In the genomic region with DNA sequence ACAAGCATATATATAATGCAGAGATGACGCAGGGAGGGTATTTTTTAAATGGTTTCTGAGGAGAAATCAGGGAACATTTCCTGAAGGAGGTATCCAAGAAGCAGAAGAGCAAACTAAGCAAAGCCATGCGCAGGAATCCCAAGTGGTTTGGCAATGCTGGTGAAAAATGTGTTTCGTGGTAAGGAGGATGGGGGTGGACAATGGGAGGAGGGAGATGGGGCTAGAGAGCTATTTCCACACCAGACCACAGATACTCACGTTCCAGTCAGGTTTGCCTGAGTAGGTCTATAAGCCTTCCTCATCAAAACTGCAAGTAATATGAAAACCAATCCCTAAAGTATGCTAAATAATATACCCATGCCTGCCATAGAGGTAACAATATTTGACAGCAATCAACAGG, we compare ENCODE assay signal across 10 cellular contexts.
DNase-seq lines count a peak whose midpoint lies in the region; ATAC-seq, FAIRE-seq and TF ChIP-seq lines count a peak whose summit lies in the region.
"Had no signal": no experiment of that assay in that cellular context is flagged by ENCODE, and none has a peak within 500 bp of the region (broad histone marks: within the 10 kb centered on the region; RNA-seq: fewer than 3 reads in every experiment).

No MANE protein-coding gene starts in this region.

- TF ChIP-seq EP300 in HepG2 (IDR thresholded peaks at IDR 0.05; ENCODE audit: low read depth in 2 of 2, low read length in 2 of 2) (no peak), HepG2 (CRISPR knock-in tag; IDR thresholded peaks at IDR 0.05; ENCODE audit: borderline replicate concordance) (no peak)

- H3K9me3 ChIP-seq in HepG2 (ENCODE audit: low read length) = no peaks in the 10 kb centered on the region
- no peaks in the 10 kb centered on the region for H3K9me3 ChIP-seq in right lobe of liver
- H3K9me3 ChIP-seq in vagina = no peaks in the 10 kb centered on the region

- 83% methylated on average over 4 of the region's 4 CpGs for whole genome bisulfite sequencing in HepG2 (ENCODE audit: low lambda C conversion rate)
- 54% methylated on average over 4 of the region's 4 CpGs for WGBS in right lobe of liver (ENCODE audit: insufficient coverage, low coverage, low lambda C conversion rate, missing lambda C conversion rate)

- H3K27ac ChIP-seq in HepG2 (ENCODE audit: extremely low read length, insufficient read depth, low read length) (no peak overlapping the region), right lobe of liver (no peak overlapping the region), vagina (peak overlapping the region; percentile 100)

- H3K4me3 ChIP-seq in HepG2 (replicated peaks in 1 of 3; ENCODE audit: insufficient read depth in 1 of 3, low read depth in 2 of 3, low read length in 3 of 3) (no peak overlapping the region), right lobe of liver (no peak overlapping the region), astrocyte of the cerebellum (ENCODE audit: low read depth, low read length) (no peak overlapping the region), vagina (peak overlapping the region; percentile 87 to 100)

- no peak for FAIRE-seq in HepG2 (lab: Jason Lieb, UNC)

- no peak for TF ChIP-seq RAD21 in HepG2 (CRISPR knock-in tag; IDR thresholded peaks at IDR 0.05)

- POLR2A ChIA-PET in HepG2 (lab: Yijun Ruan, JAX) = no interaction called here

- no peaks in the 10 kb centered on the region for H3K9me3 Mint-ChIP-seq in memory B cell

- TF ChIP-seq POLR2A in HepG2 (IDR thresholded peaks at IDR 0.05; ENCODE audit: insufficient read depth in 1 of 2, low read depth in 2 of 2, low read length in 2 of 2) (no peak), right lobe of liver (IDR thresholded peaks at IDR 0.05) (no peak), vagina (IDR thresholded peaks at IDR 0.05) (no peak)

- peaks cover 14% of the 10 kb centered on the region for H3K36me3 Mint-ChIP-seq in memory B cell

- no peak for ATAC-seq in HepG2
- ATAC-seq in right lobe of liver = no peak
- no peak for ATAC-seq in memory B cell (ENCODE audit: low read depth)
- ATAC-seq in HG02840 (IDR thresholded peaks at IDR 0.05; ENCODE audit: low FRiP score, unreplicated experiment) = no peak
- ATAC-seq: sciatic nerve had no signal

- CTCF ChIA-PET in HepG2 (lab: Yijun Ruan, JAX; ENCODE audit: low intra/inter-chr PET ratio, low total read pairs) = no interaction called here

- no peaks in the 10 kb centered on the region for H3K27me3 Mint-ChIP-seq in memory B cell

- H3K4me2 ChIP-seq in HepG2 (ENCODE audit: low read depth, low read length) = peak overlapping the region; percentile 94; the same call in 1 of the 2 replicates

- in situ Hi-C loops in HepG2 (cut with HindIII; ENCODE audit: extremely low pct_ligation_motif_present, low pct_unique_long_range_greater_than_20kb) = no loop called here
- in situ Hi-C loops in astrocyte of the cerebellum (cut with HindIII; ENCODE audit: low sequenced_read_pairs) = no loop called here

- peaks cover 19% of the 10 kb centered on the region; the same call in 1 of the 2 replicates for H4K20me1 ChIP-seq in HepG2 (ENCODE audit: insufficient read depth, low read length)

- no peak overlapping the region for H3K9ac ChIP-seq in HepG2 (ENCODE audit: insufficient read depth, low read depth, low read length)

- BruUV-seq in HepG2 (replicated peaks; lab: Mats Ljungman, UMichigan) = no TSS peak

- intact Hi-C loops in HepG2 (cut with micrococcal nuclease; ENCODE audit: unreplicated experiment) = no loop called here
- intact Hi-C loops in right lobe of liver (cut with DNase I) = no loop called here
- intact Hi-C loops in vagina (cut with DNase I) = loop anchor here (2.0 to 10.0 kb wide), 4 partner anchors 111 to 321 kb away; no protein-coding TSS in a partner anchor

- DNase-seq in HepG2 (ENCODE audit: low spot score) = no peak
- DNase-seq in right lobe of liver = no peak
- DNase-seq in astrocyte of the cerebellum (ENCODE audit: low read depth) = peak; percentile 95
- DNase-seq in memory B cell (ENCODE audit: low spot score in 2 of 2) = no peak
- no peak for DNase-seq in vagina (ENCODE audit: extremely low spot score in 2 of 2)
- DNase-seq in effector CD8-positive, alpha-beta T cell (lab: John Stamatoyannopoulos, UW) = no peak
- no peak for DNase-seq in NCI-H774 (lab: John Stamatoyannopoulos, UW)
- DNase-seq: GOT3 had no signal

- no peak overlapping the region for H2AFZ ChIP-seq in HepG2 (ENCODE audit: low read length)

- TF ChIP-seq CTCF in HepG2 (CRISPR knock-in tag; IDR thresholded peaks at IDR 0.05) (no peak), right lobe of liver (IDR thresholded peaks at IDR 0.05) (no peak), astrocyte of the cerebellum (IDR thresholded peaks at IDR 0.05; ENCODE audit: low read depth, low read length, missing control alignments) (no peak), vagina (IDR thresholded peaks at IDR 0.05) (no peak)

- peaks cover 89% of the 10 kb centered on the region for H3K79me2 ChIP-seq in HepG2 (ENCODE audit: insufficient read depth, low read length)

- peak overlapping the region; percentile 87 for H3K4me3 Mint-ChIP-seq in memory B cell

- peaks cover 1 to 9% of the 10 kb centered on the region in 2 experiments; a peak in 3 of 5 replicates for H3K36me3 ChIP-seq in HepG2 (replicated peaks in 1 of 2; ENCODE audit: control insufficient read depth in 1 of 2, insufficient read depth in 2 of 2, low read length in 2 of 2)
- no peaks in the 10 kb centered on the region for H3K36me3 ChIP-seq in right lobe of liver
- no peaks in the 10 kb centered on the region for H3K36me3 ChIP-seq in vagina

- H3K4me1 Mint-ChIP-seq in memory B cell = peaks cover 48% of the 10 kb centered on the region

- H3K27me3 ChIP-seq in HepG2 (ENCODE audit: control insufficient read depth in 1 of 2, insufficient read depth in 2 of 2, low read length in 2 of 2) (no peaks in the 10 kb centered on the region), right lobe of liver (no peaks in the 10 kb centered on the region), vagina (no peaks in the 10 kb centered on the region)

- peak overlapping the region; percentile 100 for H3K27ac Mint-ChIP-seq in memory B cell

- H3K4me1 ChIP-seq in HepG2 (ENCODE audit: insufficient read depth, low read length) (peaks cover 40% of the 10 kb centered on the region), right lobe of liver (peaks cover 0 to 21% (median 3%) of the 10 kb centered on the region in 4 donors), vagina (peaks cover 59% of the 10 kb centered on the region)

TF ChIP-seq in HepG2, 621 proteins besides CTCF, POLR2A, EP300 and RAD21:
- TF ChIP-seq NPAS2 (CRISPR knock-in tag; IDR thresholded peaks at IDR 0.05; ENCODE audit: borderline replicate concordance) = no peak
- TF ChIP-seq ZNF263 (CRISPR knock-in tag; IDR thresholded peaks at IDR 0.05) = peak; percentile 45
- no peak for TF ChIP-seq POLR2AphosphoS2 (IDR thresholded peaks at IDR 0.05; ENCODE audit: low read depth, low read length)

Comparison
In these comparisons a context has a peak if more than half of its experiments do, and no peak if none do; other contexts are left out.
1. H3K4me3 ChIP-seq: peak in vagina (2 of 2); none in HepG2 (0 of 3), right lobe of liver (0 of 3) and astrocyte of the cerebellum (single experiment).